ENCODE assay signal across 14 cellular contexts in the genomic region with DNA sequence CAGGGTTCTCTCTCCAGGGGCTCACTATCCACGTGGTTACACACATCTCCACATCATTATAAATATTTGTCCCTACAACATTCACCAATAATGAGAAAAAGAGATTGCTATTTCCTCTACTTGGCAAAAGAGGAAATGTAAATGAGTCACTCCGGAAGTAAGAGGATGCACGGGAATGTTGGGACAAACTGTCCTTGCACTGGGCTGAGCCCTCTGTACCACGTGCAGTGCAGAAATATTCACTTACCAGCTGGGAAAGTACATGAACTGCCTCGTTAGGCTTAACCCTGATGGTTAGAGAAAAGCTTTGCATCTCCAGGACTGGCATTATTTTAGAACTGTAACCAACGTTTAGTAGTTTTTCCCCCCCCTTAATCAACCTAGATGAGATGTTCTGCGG.
A peak's percentile ranks its signal among the peaks of the same experiment; 100 is the strongest.
DNase-seq lines count a peak whose midpoint lies in the region; ATAC-seq and TF ChIP-seq lines count a peak whose summit lies in the region.
"Had no signal": no experiment of that assay in that cellular context is flagged by ENCODE, and none has a peak within 500 bp of the region (broad histone marks: within the 10 kb centered on the region; RNA-seq: fewer than 3 reads in every experiment).

No MANE protein-coding gene starts in this region.

- H3K36me3 ChIP-seq in MG63 (no peaks in the 10 kb centered on the region), osteoblast (ENCODE audit: insufficient read depth, low read length) (no peaks in the 10 kb centered on the region)

- no peak for TF ChIP-seq CTCF in osteoblast (IDR thresholded peaks at IDR 0.05; ENCODE audit: extremely low read depth, low read depth, low read length)
- no peak for TF ChIP-seq CTCF in nephron progenitor cell (IDR thresholded peaks at IDR 0.05)

- H3K4me1 ChIP-seq in osteoblast (ENCODE audit: insufficient read depth, low read length) = peaks cover 7% of the 10 kb centered on the region

- no peak for ATAC-seq in left colon
- ATAC-seq: activated T-helper 17 cell treated with anti-CD3 and anti-CD28 coated beads, Interleukin-2, amount 50 U/mL, for 72 hours; T-cell had no signal

- H3K9me3 ChIP-seq in MG63 = no peaks in the 10 kb centered on the region
- no peaks in the 10 kb centered on the region for H3K9me3 ChIP-seq in osteoblast (ENCODE audit: low read depth, low read length)

- H3K27me3 Mint-ChIP-seq in nephron progenitor cell (ENCODE audit: low read depth, poor library complexity) = peaks cover 8% of the 10 kb centered on the region
- H3K27me3 Mint-ChIP-seq: activated CD4-positive, alpha-beta T cell treated with anti-CD3 and anti-CD28 coated beads, Interleukin-2, amount 10 ng/mL, durations not matched to agents 24 days and 14 days; activated T-helper 17 cell treated with anti-CD3 and anti-CD28 coated beads, Interleukin-2, amount 50 U/mL, for 72 hours had no signal

- no peaks in the 10 kb centered on the region for H3K79me2 ChIP-seq in osteoblast (ENCODE audit: insufficient read depth, low read length)

- peaks cover 6% of the 10 kb centered on the region for H3K9me3 Mint-ChIP-seq in nephron progenitor cell
- H3K9me3 Mint-ChIP-seq: activated CD4-positive, alpha-beta T cell treated with anti-CD3 and anti-CD28 coated beads, Interleukin-2, amount 10 ng/mL, durations not matched to agents 24 days and 14 days had no signal

- no peaks in the 10 kb centered on the region for H4K20me1 ChIP-seq in osteoblast (ENCODE audit: insufficient read depth, low read length)

- H3K27ac ChIP-seq in osteoblast (ENCODE audit: low read depth, low read length) = no peak overlapping the region

- H3K27me3 ChIP-seq in MG63 = no peaks in the 10 kb centered on the region
- H3K27me3 ChIP-seq in osteoblast (ENCODE audit: insufficient read depth, low read length) = no peaks in the 10 kb centered on the region

- H3K4me3 ChIP-seq in MG63 (no peak overlapping the region), osteoblast (ENCODE audit: insufficient read depth, low read length) (no peak overlapping the region)

- peak overlapping the region; percentile 45 for H2AFZ ChIP-seq in osteoblast (ENCODE audit: low read length)

- intact Hi-C loops in left colon (cut with DNase I, micrococcal nuclease) = no loop called here

- DNase-seq in AG08395 (ENCODE audit: low spot score) = peak; percentile 44
- peak; percentile 27 for DNase-seq in MG63
- peak; percentile 58 for DNase-seq in fibroblast of peridontal ligament (ENCODE audit: extremely low read depth)
- peak; percentile 54 for DNase-seq in osteoblast (ENCODE audit: insufficient read length, low spot score, missing footprints)
- no peak for DNase-seq in left colon
- no peak for DNase-seq in foreskin melanocyte
- DNase-seq in LoVo (ENCODE audit: low spot score) = no peak
- no peak for DNase-seq in nephron progenitor cell
- DNase-seq: activated CD4-positive, alpha-beta T cell treated with anti-CD3 and anti-CD28 coated beads, Interleukin-2, amount 10 ng/mL, durations not matched to agents 24 days and 14 days; DMS79; naive B cell; NCI-H2107; T-cell had no signal

- H3K27ac Mint-ChIP-seq in nephron progenitor cell = no peak overlapping the region
- H3K27ac Mint-ChIP-seq: activated CD4-positive, alpha-beta T cell treated with anti-CD3 and anti-CD28 coated beads, Interleukin-2, amount 10 ng/mL, durations not matched to agents 24 days and 14 days; activated T-helper 17 cell treated with anti-CD3 and anti-CD28 coated beads, Interleukin-2, amount 50 U/mL, for 72 hours; naive B cell; T-cell had no signal

- H3K36me3 Mint-ChIP-seq in nephron progenitor cell (ENCODE audit: low read depth) = no peaks in the 10 kb centered on the region
- H3K36me3 Mint-ChIP-seq: T-cell had no signal

- no peaks in the 10 kb centered on the region for H3K4me1 Mint-ChIP-seq in nephron progenitor cell
- H3K4me1 Mint-ChIP-seq: activated CD4-positive, alpha-beta T cell treated with anti-CD3 and anti-CD28 coated beads, Interleukin-2, amount 10 ng/mL, durations not matched to agents 24 days and 14 days; activated T-helper 17 cell treated with anti-CD3 and anti-CD28 coated beads, Interleukin-2, amount 50 U/mL, for 72 hours; naive B cell; T-cell had no signal

- no peak overlapping the region for H3K4me3 Mint-ChIP-seq in nephron progenitor cell
- H3K4me3 Mint-ChIP-seq: activated CD4-positive, alpha-beta T cell treated with anti-CD3 and anti-CD28 coated beads, Interleukin-2, amount 10 ng/mL, durations not matched to agents 24 days and 14 days; activated T-helper 17 cell treated with anti-CD3 and anti-CD28 coated beads, Interleukin-2, amount 50 U/mL, for 72 hours; naive B cell; T-cell had no signal

- H3K4me2 ChIP-seq in osteoblast (ENCODE audit: insufficient read depth, low read length) = no peak overlapping the region

Comparison
In these comparisons a context has a peak if more than half of its experiments do, and no peak if none do; other contexts are left out.
1. DNase-seq: peak in AG08395 (single experiment), MG63 (single experiment), fibroblast of peridontal ligament (single experiment) and osteoblast (single experiment); none in left colon (0 of 2), foreskin melanocyte (single experiment), LoVo (single experiment) and nephron progenitor cell (single experiment).